Comparison of ENCODE assay signal across 23 cellular contexts in genomic region chr13:30319703-30320102, GRCh38. TPM values are rescaled to one million over a fixed set of nuclear protein-coding genes. Genes with fewer than 3 reads are reported as not detected.
DNase-seq lines count a peak whose midpoint lies in the region; ATAC-seq, FAIRE-seq and TF ChIP-seq lines count a peak whose summit lies in the region.
"Had no signal": no experiment of that assay in that cellular context is flagged by ENCODE, and none has a peak within 500 bp of the region (broad histone marks: within the 10 kb centered on the region; RNA-seq: fewer than 3 reads in every experiment).

No MANE protein-coding gene starts in this region.

- H3K4me3 ChIP-seq in GM23248 (no peak overlapping the region), GM12878 (no peak overlapping the region), trophoblast cell (ENCODE audit: low read depth, low read length) (no peak overlapping the region)
- H3K4me3 ChIP-seq: gastroesophageal sphincter, K562, lung had no signal

- no peak overlapping the region for H2BK120ac ChIP-seq in trophoblast cell (ENCODE audit: insufficient read depth, low read length, poor library complexity)

- H3K36me3 ChIP-seq in GM23248 (ENCODE audit: low read depth) (no peaks in the 10 kb centered on the region), GM12878 (ENCODE audit: control insufficient read depth in 2 of 2, insufficient read depth in 2 of 2, low read length in 1 of 2) (no peaks in the 10 kb centered on the region), trophoblast cell (ENCODE audit: control insufficient read depth in 1 of 2, insufficient read depth in 2 of 2, low read length in 2 of 2) (no peaks in the 10 kb centered on the region)
- H3K36me3 ChIP-seq: gastroesophageal sphincter, neutrophil had no signal

- no peak overlapping the region for H3K27ac Mint-ChIP-seq in stimulated activated naive CD8-positive, alpha-beta T cell treated with anti-CD3 and anti-CD28 coated beads, Interleukin-15, amount 100 ng/mL, for 72 hours
- H3K27ac Mint-ChIP-seq: activated naive CD4-positive, alpha-beta T cell treated with anti-CD3 and anti-CD28 coated beads for 36 hours; CD4-positive, alpha-beta T cell had no signal

- SMC1A ChIA-PET in GM12878 (lab: Charles Lee; ENCODE audit: uncharacterized antibody, unreplicated experiment), result no interaction called here

- H3K79me1 ChIP-seq in trophoblast cell (ENCODE audit: low read length), result no peaks in the 10 kb centered on the region

- H3K4me2 ChIP-seq in GM23248 (ENCODE audit: unreplicated experiment) (no peak overlapping the region), GM12878 (ENCODE audit: control insufficient read depth, insufficient read depth) (no peak overlapping the region), trophoblast cell (ENCODE audit: low read length) (no peak overlapping the region)

- FAIRE-seq in GM12878 (lab: Jason Lieb, UNC), result no peak
- FAIRE-seq: K562, kidney, urothelium cell line had no signal

- H3K9me3 Mint-ChIP-seq in stimulated activated naive CD8-positive, alpha-beta T cell treated with anti-CD3 and anti-CD28 coated beads, Interleukin-15, amount 100 ng/mL, for 72 hours, result no peaks in the 10 kb centered on the region
- H3K9me3 Mint-ChIP-seq: activated naive CD4-positive, alpha-beta T cell treated with anti-CD3 and anti-CD28 coated beads for 36 hours; activated T-cell treated with anti-CD3 and anti-CD28 coated beads, Interleukin-2, amount 50 U/mL, for 4 hours; CD4-positive, alpha-beta T cell; central memory CD8-positive, alpha-beta T cell had no signal

- H4K12ac ChIP-seq in trophoblast cell (ENCODE audit: low read depth, low read length), result no peak overlapping the region

- no peak overlapping the region for H3K14ac ChIP-seq in trophoblast cell (ENCODE audit: low read length)

- intact Hi-C loops in GM12878 (cut with micrococcal nuclease; ENCODE audit: unreplicated experiment), result no loop called here

- H2AFZ ChIP-seq in GM23248, result no peak overlapping the region
- no peak overlapping the region for H2AFZ ChIP-seq in GM12878 (ENCODE audit: control insufficient read depth, low read depth, low read length)
- H2AFZ ChIP-seq in trophoblast cell (ENCODE audit: insufficient read depth, low read length, poor library complexity), result no peak overlapping the region

- H3F3A ChIP-seq in GM23248 (ENCODE audit: insufficient read depth), result no peaks in the 10 kb centered on the region

- TF ChIP-seq CTCF in GM12878 (IDR thresholded peaks at IDR 0.05 in 2 of 3, conservative IDR thresholded peaks at IDR 0.05 in 1 of 3; ENCODE audit: control insufficient read depth in 2 of 3, extremely low read depth in 1 of 3, insufficient read depth in 1 of 3, low read depth in 3 of 3, low read length in 3 of 3), result no peak

- TF ChIP-seq EP300 in GM12878 (IDR thresholded peaks at IDR 0.05; ENCODE audit: borderline replicate concordance in 1 of 2, control insufficient read depth in 1 of 2, low read depth in 2 of 2, low read length in 2 of 2), result no peak

- H2AK5ac ChIP-seq in trophoblast cell (ENCODE audit: low read length), result no peak overlapping the region

- no peak for ATAC-seq in GM12878
- ATAC-seq in stimulated activated naive CD8-positive, alpha-beta T cell treated with anti-CD3 and anti-CD28 coated beads, Interleukin-15, amount 100 ng/mL, for 72 hours, result no peak
- ATAC-seq in GM19395 (IDR thresholded peaks at IDR 0.05; ENCODE audit: unreplicated experiment), result no peak
- ATAC-seq: activated T-cell treated with anti-CD3 and anti-CD28 coated beads, Interleukin-2, amount 50 U/mL, for 4 hours; gastroesophageal sphincter; K562 had no signal

- H3K4me1 ChIP-seq in GM23248 (ENCODE audit: insufficient read depth) (peaks cover 12% of the 10 kb centered on the region), GM12878 (ENCODE audit: control insufficient read depth, insufficient read depth, low read length) (no peaks in the 10 kb centered on the region), trophoblast cell (ENCODE audit: control insufficient read depth in 1 of 2, insufficient read depth in 2 of 2, low read length in 2 of 2) (peaks cover 1 to 4% of the 10 kb centered on the region in 2 experiments)

- no peak overlapping the region for H3K4ac ChIP-seq in trophoblast cell (ENCODE audit: low read depth, low read length)

- H4K8ac ChIP-seq in trophoblast cell (ENCODE audit: low read depth, low read length), result no peak overlapping the region

- H3K23ac ChIP-seq in trophoblast cell (ENCODE audit: low read length), result no peak overlapping the region

- no peaks in the 10 kb centered on the region for H3K27me3 Mint-ChIP-seq in stimulated activated naive CD8-positive, alpha-beta T cell treated with anti-CD3 and anti-CD28 coated beads, Interleukin-15, amount 100 ng/mL, for 72 hours
- H3K27me3 Mint-ChIP-seq: CD4-positive, alpha-beta T cell; central memory CD8-positive, alpha-beta T cell had no signal

- H3K4me1 Mint-ChIP-seq in stimulated activated naive CD8-positive, alpha-beta T cell treated with anti-CD3 and anti-CD28 coated beads, Interleukin-15, amount 100 ng/mL, for 72 hours, result peaks cover 6% of the 10 kb centered on the region

- 19 to 26% methylated on average over 3 of the region's 3 CpGs for WGBS in GM23248 (ENCODE audit: low coverage in 1 of 2, low lambda C conversion rate in 2 of 2, missing lambda C conversion rate in 2 of 2), 2 experiments
- 75% methylated on average over 3 of the region's 3 CpGs for WGBS in GM12878 (ENCODE audit: insufficient coverage, insufficient replicate concordance, low lambda C conversion rate, missing lambda C conversion rate)
- WGBS in trophoblast cell (ENCODE audit: extremely low coverage, insufficient coverage, insufficient read length), result no CpG with 5 or more reads among the region's 3 CpGs

- H3K9me3 ChIP-seq in GM23248 (ENCODE audit: low read depth) (no peaks in the 10 kb centered on the region), GM12878 (replicated peaks; ENCODE audit: control insufficient read depth, insufficient read depth, low read length) (no peaks in the 10 kb centered on the region), trophoblast cell (ENCODE audit: insufficient read depth, low read depth, low read length) (no peaks in the 10 kb centered on the region)
- H3K9me3 ChIP-seq: gastroesophageal sphincter, neutrophil had no signal

- in situ Hi-C loops in GM23248 (cut with MboI) (no loop called here), GM12878 (cut with MboI) (no loop called here)

- H3K9ac ChIP-seq in GM23248 (no peak overlapping the region), GM12878 (ENCODE audit: control insufficient read depth, insufficient read depth, low read length) (no peak overlapping the region), trophoblast cell (ENCODE audit: low read length) (no peak overlapping the region)

- no TSS peak for BruUV-seq in GM12878 (replicated peaks; lab: Mats Ljungman, UMichigan)

- RAD21 ChIA-PET in GM12878 (lab: Charles Lee; ENCODE audit: unreplicated experiment), result no interaction called here

- no peaks in the 10 kb centered on the region for H3K27me3 ChIP-seq in GM23248 (replicated peaks; ENCODE audit: insufficient read depth)
- no peaks in the 10 kb centered on the region for H3K27me3 ChIP-seq in GM12878 (replicated peaks in 1 of 2; ENCODE audit: control insufficient read depth in 2 of 2, insufficient read depth in 2 of 2, low read length in 1 of 2)
- H3K27me3 ChIP-seq in trophoblast cell (ENCODE audit: insufficient read depth, low read length), result peaks cover 2% of the 10 kb centered on the region
- H3K27me3 ChIP-seq: gastroesophageal sphincter, neutrophil had no signal

- H3K4me3 Mint-ChIP-seq in stimulated activated naive CD8-positive, alpha-beta T cell treated with anti-CD3 and anti-CD28 coated beads, Interleukin-15, amount 100 ng/mL, for 72 hours, result no peak overlapping the region
- H3K4me3 Mint-ChIP-seq: activated naive CD4-positive, alpha-beta T cell treated with anti-CD3 and anti-CD28 coated beads for 36 hours; activated T-cell treated with anti-CD3 and anti-CD28 coated beads, Interleukin-2, amount 50 U/mL, for 4 hours; CD4-positive, alpha-beta T cell; central memory CD8-positive, alpha-beta T cell had no signal

- no peak for TF ChIP-seq POLR2A in GM12878 (IDR thresholded peaks at IDR 0.05; ENCODE audit: low read depth, low read length)

- no peak overlapping the region for H3K18ac ChIP-seq in trophoblast cell (ENCODE audit: low read length)

- no peak overlapping the region for H2BK5ac ChIP-seq in trophoblast cell (ENCODE audit: low read depth, low read length, poor library complexity)

- no peaks in the 10 kb centered on the region for H3K9me2 ChIP-seq in GM23248 (ENCODE audit: insufficient read depth)

- H3K27ac ChIP-seq in GM23248 (no peak overlapping the region), GM12878 (ENCODE audit: control insufficient read depth, insufficient read depth) (no peak overlapping the region), trophoblast cell (ENCODE audit: low read depth, low read length) (no peak overlapping the region)
- H3K27ac ChIP-seq: gastroesophageal sphincter, neutrophil had no signal

- H3K79me2 ChIP-seq in GM23248 (ENCODE audit: insufficient read depth), result no peaks in the 10 kb centered on the region
- H3K79me2 ChIP-seq in GM12878 (ENCODE audit: control insufficient read depth, insufficient read depth, low read length), result no peaks in the 10 kb centered on the region
- peaks cover 2% of the 10 kb centered on the region for H3K79me2 ChIP-seq in trophoblast cell (ENCODE audit: control insufficient read depth, insufficient read depth, low read length, poor library complexity)

- DNase-seq in AG08395 (ENCODE audit: low spot score), result peak; percentile 37
- DNase-seq in GM23248, result peak; percentile 50
- no peak for DNase-seq in GM12878 (ENCODE audit: low read depth, low spot score)
- peak; percentile 22 for DNase-seq in midbrain (lab: John Stamatoyannopoulos, UW)
- no peak for DNase-seq in activated CD4-positive, alpha-beta T cell treated with anti-CD3 and anti-CD28 coated beads, Interleukin-2, amount 50 U/mL, for 4 hours
- DNase-seq in stimulated activated naive CD8-positive, alpha-beta T cell treated with anti-CD3 and anti-CD28 coated beads, Interleukin-15, amount 100 ng/mL, for 72 hours, result no peak
- no peak for DNase-seq in trophoblast cell
- DNase-seq: ACHN; activated CD4-positive, CD25-positive, alpha-beta regulatory T cell treated with anti-CD3 and anti-CD28 coated beads, Interleukin-2, amount 50 U/mL, for 72 hours; activated CD8-positive, alpha-beta memory T cell treated with anti-CD3 and anti-CD28 coated beads for 24 hours; activated naive CD4-positive, alpha-beta T cell treated with anti-CD3 and anti-CD28 coated beads for 36 hours; activated T-cell treated with anti-CD3 and anti-CD28 coated beads, Interleukin-2, amount 50 U/mL, for 4 hours; CD4-positive, alpha-beta T cell; kidney; NCI-H1436 treated with DMSO at 0.1 percent for 48 hours; stimulated activated CD4-positive, alpha-beta T cell treated with anti-CD3 and anti-CD28 coated beads, Interleukin-12 subunit alpha, Interleukin-12 subunit beta, amount 100 ng/mL, for 4 hours had no signal

- CTCF ChIA-PET in GM12878 (lab: Yijun Ruan, JAX), result interaction anchor here (1.2 to 1.3 kb wide), 2 partner anchors 16 kb away, joined by 3 read pairs; no protein-coding TSS in a partner anchor

- H2BK12ac ChIP-seq in trophoblast cell (ENCODE audit: low read length), result no peak overlapping the region

- H4K91ac ChIP-seq in trophoblast cell (ENCODE audit: low read depth, low read length), result no peak overlapping the region

- H4K20me1 ChIP-seq in GM23248 (ENCODE audit: insufficient read depth) (no peaks in the 10 kb centered on the region), GM12878 (ENCODE audit: control insufficient read depth, insufficient read depth) (no peaks in the 10 kb centered on the region)

- TF ChIP-seq RAD21 in GM12878 (IDR thresholded peaks at IDR 0.05; ENCODE audit: insufficient read depth, low read depth, low read length), result no peak

- POLR2A ChIA-PET in GM12878 (lab: Charles Lee), result interaction anchor here (0.6 kb wide), 1 partner anchor 15 kb away, joined by 5 read pairs; no protein-coding TSS in a partner anchor

RNA-seq across cellular contexts. Expression of gene KATNAL1, which starts 12.4 kb away (rescaled TPM):
- 25.8 and 34.8 TPM in 2 replicates for total RNA-seq in GM23248 (2014; rRNA removed; shearing (Covaris generic))
- polyA plus RNA-seq in GM23248 (2016; fragmentation: Nextera tagmentation; extraction: Ambion mirVana), result 21.5 and 23.1 TPM in 2 replicates
- total RNA-seq in GM12878 (2013; cell fraction: nucleolus; rRNA removed), result 68.9 and 77.5 TPM in 2 replicates
- total RNA-seq in GM12878 (2014; rRNA removed), result 7.2 and 7.8 TPM in 2 replicates
- 15.2 and 16.4 TPM in 2 replicates for total RNA-seq in GM12878 (2014; rRNA removed; fragmentation: Illumina TruSeq; extraction: Trizol)
- total RNA-seq in GM12878 (2021), result 14.8 and 18.8 TPM in 2 replicates
- polyA plus RNA-seq in GM12878 (2011; ENCODE audit: low read depth), result 3.2 TPM
- polyA plus RNA-seq in GM12878 (2011; rRNA removed), result 6.5 and 11.8 TPM in 2 replicates
- 2.5 and 2.6 TPM in 2 replicates for polyA plus RNA-seq in GM12878 (2011; cell fraction: cytosol; rRNA removed)
- polyA plus RNA-seq in GM12878 (2011; cell fraction: nucleus; rRNA removed), result 3.3 and 4.0 TPM in 2 replicates
- polyA plus RNA-seq in GM12878 (2012), result 4.5 and 5.6 TPM in 2 replicates
- polyA plus RNA-seq in GM12878 (2014; fragmentation: Illumina TruSeq; extraction: Trizol), result 13.5 and 18.4 TPM in 2 replicates
- polyA plus RNA-seq in GM12878 (2014; fragmentation: Nextera tagmentation; extraction: Ambion mirVana), result 1 to 10 TPM; 9.4 to 9.8 TPM
- polyA plus RNA-seq in GM12878 (2014; rRNA removed), result 5.9 and 6.6 TPM in 2 replicates
- polyA plus RNA-seq in GM12878 (2016; fragmentation: Nextera tagmentation; extraction: Ambion mirVana), result 10 to 100 TPM; 16.7 to 18.7 TPM
- 8.1 and 10.2 TPM in 2 replicates for polyA minus RNA-seq in GM12878 (2011; rRNA and poly(A)+ RNA removed)
- 1.5 and 2.4 TPM in 2 replicates for polyA minus RNA-seq in GM12878 (2011; cell fraction: cytosol; rRNA and poly(A)+ RNA removed)
- polyA minus RNA-seq in GM12878 (2011; cell fraction: nucleus; rRNA and poly(A)+ RNA removed), result 4.7 and 9.1 TPM in 2 replicates
- 5.2 and 6.2 TPM in 2 replicates for polyA plus RNA-seq in trophoblast cell (2013)

Comparison
In these comparisons a context has a peak if more than half of its experiments do, and no peak if none do; other contexts are left out.
1. DNase-seq: peak in AG08395 (single experiment), GM23248 (single experiment) and midbrain (single experiment); none in GM12878 (single experiment), activated CD4-positive, alpha-beta T cell treated with anti-CD3 and anti-CD28 coated beads, Interleukin-2, amount 50 U/mL, for 4 hours (0 of 2), stimulated activated naive CD8-positive, alpha-beta T cell treated with anti-CD3 and anti-CD28 coated beads, Interleukin-15, amount 100 ng/mL, for 72 hours (0 of 2) and trophoblast cell (0 of 2).